ENCODE assay signal across 8 cellular contexts in genomic region chr13:44918323-44919102, GRCh38.
DNase-seq lines count a peak whose midpoint lies in the region; ATAC-seq and TF ChIP-seq lines count a peak whose summit lies in the region.

No MANE protein-coding gene starts in this region.

- H3K27ac ChIP-seq in CD4-positive, alpha-beta memory T cell (ENCODE audit: low read depth, low read length): peak overlapping the region; percentile 72
- H3K27ac ChIP-seq in OCI-LY3 (ENCODE audit: low read length) (peak overlapping the region; percentile 89), esophagus muscularis mucosa (replicated peaks in 1 of 4) (peak overlapping the region; percentile 95 to 99 (median 96)), muscle layer of colon (ENCODE audit: low read depth, low read length) (peak overlapping the region; percentile 84)

- no peaks in the 10 kb centered on the region for H3K9me3 Mint-ChIP-seq in CD4-positive, alpha-beta memory T cell

- H3K4me1 Mint-ChIP-seq in CD4-positive, alpha-beta memory T cell: peaks cover 0 to 5% (median 3%) of the 10 kb centered on the region in 4 donors

- H3K27me3 ChIP-seq in CD4-positive, alpha-beta memory T cell (ENCODE audit: insufficient read depth, low read length): no peaks in the 10 kb centered on the region
- no peaks in the 10 kb centered on the region for H3K27me3 ChIP-seq in OCI-LY3 (ENCODE audit: low read depth, low read length)
- no peaks in the 10 kb centered on the region for H3K27me3 ChIP-seq in esophagus muscularis mucosa
- no peaks in the 10 kb centered on the region for H3K27me3 ChIP-seq in muscle layer of colon (ENCODE audit: control insufficient read depth in 1 of 2, insufficient read depth in 2 of 2, low read length in 2 of 2)

- no peak overlapping the region for H3K4me3 Mint-ChIP-seq in CD4-positive, alpha-beta memory T cell

- H3K36me3 ChIP-seq in CD4-positive, alpha-beta memory T cell (ENCODE audit: insufficient read depth, low read length): no peaks in the 10 kb centered on the region
- H3K36me3 ChIP-seq in OCI-LY3 (replicated peaks; ENCODE audit: low read depth, low read length) (no peaks in the 10 kb centered on the region), esophagus muscularis mucosa (no peaks in the 10 kb centered on the region), muscle layer of colon (ENCODE audit: insufficient read depth, low read length) (no peaks in the 10 kb centered on the region)

- no peaks in the 10 kb centered on the region for H3K79me2 ChIP-seq in OCI-LY3 (ENCODE audit: low read length)

- no peak overlapping the region for H3K27ac Mint-ChIP-seq in CD4-positive, alpha-beta memory T cell

- H3K36me3 Mint-ChIP-seq in CD4-positive, alpha-beta memory T cell: no peaks in the 10 kb centered on the region

- ATAC-seq in GM19351 (IDR thresholded peaks at IDR 0.05; ENCODE audit: unreplicated experiment): peak; percentile 87
- peak; percentile 76 for ATAC-seq in HG03469 (IDR thresholded peaks at IDR 0.05; ENCODE audit: unreplicated experiment)

- H3K9me3 ChIP-seq in CD4-positive, alpha-beta memory T cell (ENCODE audit: control insufficient read depth in 1 of 2, low read length in 2 of 2): no peaks in the 10 kb centered on the region
- H3K9me3 ChIP-seq in OCI-LY3 (ENCODE audit: insufficient read depth, low read length) (no peaks in the 10 kb centered on the region), esophagus muscularis mucosa (no peaks in the 10 kb centered on the region), muscle layer of colon (ENCODE audit: low read length) (no peaks in the 10 kb centered on the region)

- H4K20me1 ChIP-seq in OCI-LY3 (ENCODE audit: insufficient read depth, low read length): no peaks in the 10 kb centered on the region

- TF ChIP-seq POLR2A in esophagus muscularis mucosa (IDR thresholded peaks at IDR 0.05; ENCODE audit: low read depth): peak; percentile 9

- intact Hi-C loops in CD4-positive, alpha-beta memory T cell (cut with micrococcal nuclease): loop anchor here (1.0 to 10.0 kb wide), 11 partner anchors 52 to 1876 kb away; partner anchors contain the start of genes CCDC122, ESD, GPALPP1 and LACC1
- intact Hi-C loops in esophagus muscularis mucosa (cut with DNase I): no loop called here

- peak in 4 of 5 donors; percentile 86 to 89 (median 88) for DNase-seq in CD4-positive, alpha-beta memory T cell
- DNase-seq in activated T-cell treated with anti-CD3 and anti-CD28 coated beads for 24 hours (ENCODE audit: low read depth) (peak; percentile 64), esophagus muscularis mucosa (ENCODE audit: extremely low spot score) (peak; percentile 98)
- DNase-seq in stimulated activated CD8-positive, alpha-beta memory T cell treated with anti-CD3 and anti-CD28 coated beads, Interleukin-7, amount 100 ng/mL, for 24 hours (ENCODE audit: low read depth): peak; percentile 47

- TF ChIP-seq CTCF in OCI-LY3 (IDR thresholded peaks at IDR 0.05; ENCODE audit: low read depth, low read length) (peak; percentile 73), esophagus muscularis mucosa (IDR thresholded peaks at IDR 0.05) (peak; percentile 64 to 86 (median 76))

- H3K4me2 ChIP-seq in OCI-LY3 (ENCODE audit: low read length): peak overlapping the region; percentile 78

- peak overlapping the region; percentile 99 for H2AFZ ChIP-seq in OCI-LY3 (ENCODE audit: low read depth, low read length)

- H3K27me3 Mint-ChIP-seq in CD4-positive, alpha-beta memory T cell: no peaks in the 10 kb centered on the region

- POLR2A ChIA-PET in CD4-positive, alpha-beta memory T cell (lab: Charles Lee; ENCODE audit: partially characterized antibody): interaction anchor here (0.8 to 2.8 kb wide), 9 partner anchors 15 to 1926 kb away, joined by 3 to 12 read pairs (median 4); partner anchors contain the start of genes CCDC122, EPSTI1, GPALPP1 and LACC1

- TF ChIP-seq EP300 in esophagus muscularis mucosa (IDR thresholded peaks at IDR 0.05): peak; percentile 75

- 16% methylated on average over 26 of the region's 26 CpGs for WGBS in esophagus muscularis mucosa

- peak overlapping the region; percentile 90 for H3K9ac ChIP-seq in OCI-LY3 (ENCODE audit: low read length)
- peak overlapping the region; percentile 86 for H3K9ac ChIP-seq in muscle layer of colon (ENCODE audit: low read length)

- peak overlapping the region; percentile 76 to 85 for H3K4me3 ChIP-seq in CD4-positive, alpha-beta memory T cell (ENCODE audit: low read length in 2 of 2)
- peak overlapping the region; percentile 86 for H3K4me3 ChIP-seq in OCI-LY3 (ENCODE audit: low read length)
- peak overlapping the region; percentile 52 to 63 (median 54) for H3K4me3 ChIP-seq in esophagus muscularis mucosa
- peak overlapping the region; percentile 8 to 85 for H3K4me3 ChIP-seq in muscle layer of colon (ENCODE audit: low read depth in 1 of 2, low read length in 2 of 2)

- CTCF ChIA-PET in CD4-positive, alpha-beta memory T cell (lab: Charles Lee; ENCODE audit: partially characterized antibody): interaction anchor here (0.8 to 2.8 kb wide), 14 partner anchors 9 to 490 kb away, joined by 3 to 10 read pairs (median 4); partner anchors contain the start of gene TSC22D1

- H3K4me1 ChIP-seq in CD4-positive, alpha-beta memory T cell (ENCODE audit: insufficient read depth, low read length): peaks cover 10% of the 10 kb centered on the region
- peaks cover 5% of the 10 kb centered on the region for H3K4me1 ChIP-seq in OCI-LY3 (ENCODE audit: low read length)
- peaks cover 33 to 66% (median 59%) of the 10 kb centered on the region in 4 donors for H3K4me1 ChIP-seq in esophagus muscularis mucosa
- peaks cover 23% of the 10 kb centered on the region for H3K4me1 ChIP-seq in muscle layer of colon (ENCODE audit: insufficient read depth, low read length)

Comparison
In these comparisons a context has a peak if more than half of its experiments do, and no peak if none do; other contexts are left out.
1. Peak in every context shown above with its lines: DNase-seq, ATAC-seq, H3K4me3 ChIP-seq and H3K27ac ChIP-seq.
2. DNase-seq: peak in every context shown above with its lines; median percentile 98 in esophagus muscularis mucosa; 88 in CD4-positive, alpha-beta memory T cell; 64 in activated T-cell treated with anti-CD3 and anti-CD28 coated beads for 24 hours; 47 in stimulated activated CD8-positive, alpha-beta memory T cell treated with anti-CD3 and anti-CD28 coated beads, Interleukin-7, amount 100 ng/mL, for 24 hours.